ENCODE assay signal across 8 cellular contexts in genomic region chr6:136792945-136793289, GRCh38. TPM values are rescaled to one million over a fixed set of nuclear protein-coding genes. Genes with fewer than 3 reads are reported as not detected.
A peak's percentile ranks its signal among the peaks of the same experiment; 100 is the strongest.
DNase-seq lines count a peak whose midpoint lies in the region; ATAC-seq and TF ChIP-seq lines count a peak whose summit lies in the region.

No MANE protein-coding gene starts in this region.

- no peaks in the 10 kb centered on the region for H3K9me3 Mint-ChIP-seq in activated T-helper 2 cell treated with anti-CD3 and anti-CD28 coated beads, Interferon-gamma antibody, Interleukin-2, Interleukin-4, amounts not matched to agents 10 μg/mL and 5 μg/mL and 100 μg/mL, durations not matched to agents 14 hours and 24 hours and 36 hours
- H3K9me3 Mint-ChIP-seq in nephron progenitor cell = peaks cover 9% of the 10 kb centered on the region

- H3K27ac ChIP-seq in DOHH2 (ENCODE audit: low read depth, low read length) (no peak overlapping the region), KMS-11 (peak overlapping the region; percentile 83), stomach (peak overlapping the region; percentile 96 to 99 (median 98))

- peak overlapping the region; percentile 92 for H2AFZ ChIP-seq in KMS-11 (ENCODE audit: low read depth)

- H3K9me2 ChIP-seq in DOHH2 (replicated peaks; ENCODE audit: control insufficient read depth, low read length) = no peaks in the 10 kb centered on the region

- H3K36me3 Mint-ChIP-seq in activated T-helper 2 cell treated with anti-CD3 and anti-CD28 coated beads, Interferon-gamma antibody, Interleukin-2, Interleukin-4, amounts not matched to agents 10 μg/mL and 5 μg/mL and 100 μg/mL, durations not matched to agents 14 hours and 24 hours and 36 hours (ENCODE audit: low read depth) = peaks cover 8% of the 10 kb centered on the region
- no peaks in the 10 kb centered on the region for H3K36me3 Mint-ChIP-seq in nephron progenitor cell (ENCODE audit: low read depth)

- peaks cover 27% of the 10 kb centered on the region for H3K4me1 Mint-ChIP-seq in activated T-helper 2 cell treated with anti-CD3 and anti-CD28 coated beads, Interferon-gamma antibody, Interleukin-2, Interleukin-4, amounts not matched to agents 10 μg/mL and 5 μg/mL and 100 μg/mL, durations not matched to agents 14 hours and 24 hours and 36 hours (ENCODE audit: low read depth)
- H3K4me1 Mint-ChIP-seq in nephron progenitor cell = peaks cover 11% of the 10 kb centered on the region

- no peaks in the 10 kb centered on the region for H3K36me3 ChIP-seq in DOHH2 (ENCODE audit: control insufficient read depth, low read length)
- no peaks in the 10 kb centered on the region for H3K36me3 ChIP-seq in KMS-11 (ENCODE audit: insufficient read depth)
- no peaks in the 10 kb centered on the region for H3K36me3 ChIP-seq in stomach

- peak overlapping the region; percentile 88 for H3K9ac ChIP-seq in KMS-11

- H4K20me1 ChIP-seq in DOHH2 (ENCODE audit: control insufficient read depth, insufficient read depth, low read depth, low read length) = no peaks in the 10 kb centered on the region
- no peaks in the 10 kb centered on the region for H4K20me1 ChIP-seq in KMS-11 (ENCODE audit: insufficient read depth)

- H3K4me2 ChIP-seq in DOHH2 (ENCODE audit: low read length) (peak overlapping the region; percentile 89), KMS-11 (peak overlapping the region; percentile 100)

- H3K27me3 ChIP-seq in DOHH2 (ENCODE audit: control insufficient read depth, low read length) (peaks cover 28% of the 10 kb centered on the region), KMS-11 (ENCODE audit: insufficient read depth, low read depth) (no peaks in the 10 kb centered on the region), stomach (no peaks in the 10 kb centered on the region)

- peaks cover 9% of the 10 kb centered on the region; the same call in 1 of the 2 replicates for H3F3A ChIP-seq in DOHH2 (ENCODE audit: control insufficient read depth, insufficient read depth)

- H3K9me3 ChIP-seq in DOHH2 (ENCODE audit: control insufficient read depth, insufficient read depth, low read length) (no peaks in the 10 kb centered on the region), stomach (no peaks in the 10 kb centered on the region)

- 0 to 2% (median 0%) methylated on average over 15 to 29 of the region's 29 CpGs for WGBS in stomach, 5 donors

- intact Hi-C loops in activated T-helper 2 cell treated with anti-CD3 and anti-CD28 coated beads, Interferon-gamma antibody, Interleukin-2, Interleukin-4, amounts not matched to agents 10 μg/mL and 5 μg/mL and 100 μg/mL, durations not matched to agents 14 hours and 24 hours and 36 hours (cut with micrococcal nuclease) = loop anchor here (1.0 to 5.0 kb wide), 4 partner anchors 30 to 185 kb away; partner anchors contain the start of gene PEX7
- intact Hi-C loops in stomach (cut with DNase I; ENCODE audit: low total_unique reads) = no loop called here

- H3K4me3 ChIP-seq in DOHH2 (ENCODE audit: low read length) (peak overlapping the region; percentile 86), KMS-11 (IDR thresholded peaks at IDR 0.05; ENCODE audit: insufficient read depth, low read depth, low read length) (no peak overlapping the region), fibroblast of pulmonary artery (replicated peaks; ENCODE audit: low read depth, low read length) (peak overlapping the region; percentile 88), stomach (peak overlapping the region; percentile 72 to 94 (median 90))

- H3K4me3 Mint-ChIP-seq in activated T-helper 2 cell treated with anti-CD3 and anti-CD28 coated beads, Interferon-gamma antibody, Interleukin-2, Interleukin-4, amounts not matched to agents 10 μg/mL and 5 μg/mL and 100 μg/mL, durations not matched to agents 14 hours and 24 hours and 36 hours (ENCODE audit: low read depth) = peak overlapping the region; percentile 92
- peak overlapping the region; percentile 90 for H3K4me3 Mint-ChIP-seq in nephron progenitor cell

- TF ChIP-seq CTCF in DOHH2 (IDR thresholded peaks at IDR 0.05; ENCODE audit: low read depth, low read length, poor library complexity, severe bottlenecking) (peak; percentile 65), KMS-11 (conservative IDR thresholded peaks at IDR 0.05; ENCODE audit: low read depth, low read length) (peak; percentile 82), fibroblast of pulmonary artery (IDR thresholded peaks at IDR 0.05; ENCODE audit: low read length, missing control alignments) (peak; percentile 81), nephron progenitor cell (IDR thresholded peaks at IDR 0.05) (peak; percentile 56), stomach (IDR thresholded peaks at IDR 0.05) (peak in 5 of 7 experiments; percentile 65 to 84 (median 77))

- TF ChIP-seq EP300 in stomach (IDR thresholded peaks at IDR 0.05) = no peak

- H3K4me1 ChIP-seq in DOHH2 (ENCODE audit: control insufficient read depth, low read length) (peaks cover 31% of the 10 kb centered on the region), KMS-11 (ENCODE audit: low read depth, poor library complexity, severe bottlenecking) (peaks cover 40% of the 10 kb centered on the region), stomach (peaks cover 26 to 38% (median 32%) of the 10 kb centered on the region in 4 donors)

- peaks cover 12% of the 10 kb centered on the region for H3K27me3 Mint-ChIP-seq in activated T-helper 2 cell treated with anti-CD3 and anti-CD28 coated beads, Interferon-gamma antibody, Interleukin-2, Interleukin-4, amounts not matched to agents 10 μg/mL and 5 μg/mL and 100 μg/mL, durations not matched to agents 14 hours and 24 hours and 36 hours (ENCODE audit: low read depth)
- H3K27me3 Mint-ChIP-seq in nephron progenitor cell (ENCODE audit: low read depth, poor library complexity) = peaks cover 69% of the 10 kb centered on the region

- ATAC-seq in GM21786 (IDR thresholded peaks at IDR 0.05; ENCODE audit: unreplicated experiment) = peak; percentile 49

- no peak for TF ChIP-seq POLR2A in stomach (IDR thresholded peaks at IDR 0.05)

- H3K79me2 ChIP-seq in DOHH2 (ENCODE audit: control insufficient read depth, low read length) (no peaks in the 10 kb centered on the region), KMS-11 (ENCODE audit: insufficient read depth, low read depth) (peaks cover 25% of the 10 kb centered on the region)

- DNase-seq in RPMI7951 (ENCODE audit: low read depth) (peak; percentile 82), fibroblast of pulmonary artery (ENCODE audit: low read depth) (peak; percentile 93), nephron progenitor cell (peak; percentile 83), stomach (peak; percentile 96)
- peak; percentile 89 for DNase-seq in activated T-helper 2 cell treated with anti-CD3 and anti-CD28 coated beads, Interferon-gamma antibody, Interleukin-2, Interleukin-4, amounts not matched to agents 10 μg/mL and 5 μg/mL and 100 μg/mL, durations not matched to agents 14 hours and 24 hours and 36 hours (ENCODE audit: low spot score)

- peak overlapping the region; percentile 96 for H3K27ac Mint-ChIP-seq in activated T-helper 2 cell treated with anti-CD3 and anti-CD28 coated beads, Interferon-gamma antibody, Interleukin-2, Interleukin-4, amounts not matched to agents 10 μg/mL and 5 μg/mL and 100 μg/mL, durations not matched to agents 14 hours and 24 hours and 36 hours
- no peak overlapping the region for H3K27ac Mint-ChIP-seq in nephron progenitor cell

RNA-seq across cellular contexts. Expression of gene MAP3K5, which starts 0.6 kb away (rescaled TPM):
- total RNA-seq in RPMI7951 (2014; rRNA removed; shearing (Covaris generic)) = 6.2 and 6.3 TPM in 2 replicates
- total RNA-seq in activated T-helper 2 cell treated with anti-CD3 and anti-CD28 coated beads, Interferon-gamma antibody, Interleukin-2, Interleukin-4, amounts not matched to agents 10 μg/mL and 5 μg/mL and 100 μg/mL, durations not matched to agents 14 hours and 24 hours and 36 hours = 6.1 and 6.5 TPM in 2 replicates
- 10 to 100 TPM; 23.2 to 40.3 (median 24.5) TPM for total RNA-seq in stomach
- polyA plus RNA-seq in stomach = 10 to 100 TPM in 2 of 3 donors, 1 to 10 TPM in 1; 4.9 to 12.5 (median 12.4) TPM

RNA-seq across cellular contexts. Expression of gene PEX7, which starts 29.5 kb away (rescaled TPM):
- 9.7 and 17.1 TPM in 2 replicates for total RNA-seq in RPMI7951 (2014; rRNA removed; shearing (Covaris generic))
- 4.1 and 4.2 TPM in 2 replicates for total RNA-seq in activated T-helper 2 cell treated with anti-CD3 and anti-CD28 coated beads, Interferon-gamma antibody, Interleukin-2, Interleukin-4, amounts not matched to agents 10 μg/mL and 5 μg/mL and 100 μg/mL, durations not matched to agents 14 hours and 24 hours and 36 hours
- 10 to 100 TPM in 3 of 5 donors, 1 to 10 TPM in 1, not detected in 1; 2.7 to 38.5 (median 18.1) TPM for total RNA-seq in stomach
- polyA plus RNA-seq in stomach = 10 to 100 TPM in 2 of 3 donors, 1 to 10 TPM in 1; 7.3 to 21.5 (median 14.6) TPM
